ENCODE assay signal across 8 cellular contexts in genomic region chr18:2847341-2848144, GRCh38. TPM values are rescaled to one million over a fixed set of nuclear protein-coding genes. Genes with fewer than 3 reads are reported as not detected.
DNase-seq lines count a peak whose midpoint lies in the region; ATAC-seq and TF ChIP-seq lines count a peak whose summit lies in the region.

No MANE protein-coding gene starts in this region.

- no peaks in the 10 kb centered on the region for H3K9me3 ChIP-seq in thyroid gland

- peak overlapping the region in 1 of 3 donors; percentile 23 for H3K4me3 ChIP-seq in thyroid gland (replicated peaks in 1 of 3)

- H3K27ac Mint-ChIP-seq in activated T-helper 2 cell treated with anti-CD3 and anti-CD28 coated beads, Interferon-gamma antibody, Interleukin-2, Interleukin-4, amounts not matched to agents 10 μg/mL and 5 μg/mL and 100 μg/mL, durations not matched to agents 14 hours and 24 hours and 36 hours: peak overlapping the region; percentile 93

- WGBS in thyroid gland, 2 donors: 1 to 2% methylated on average over 39 to 40 of the region's 71 CpGs

- peak overlapping the region; percentile 91 for H3K4me3 Mint-ChIP-seq in activated T-helper 2 cell treated with anti-CD3 and anti-CD28 coated beads, Interferon-gamma antibody, Interleukin-2, Interleukin-4, amounts not matched to agents 10 μg/mL and 5 μg/mL and 100 μg/mL, durations not matched to agents 14 hours and 24 hours and 36 hours (ENCODE audit: low read depth)

- H3K9me3 Mint-ChIP-seq in activated T-helper 2 cell treated with anti-CD3 and anti-CD28 coated beads, Interferon-gamma antibody, Interleukin-2, Interleukin-4, amounts not matched to agents 10 μg/mL and 5 μg/mL and 100 μg/mL, durations not matched to agents 14 hours and 24 hours and 36 hours: no peaks in the 10 kb centered on the region

- no peak for TF ChIP-seq CTCF in GM10248 (IDR thresholded peaks at IDR 0.05; ENCODE audit: control extremely low read depth, extremely low read depth, low read depth, missing control alignments)
- no peak for TF ChIP-seq CTCF in thyroid gland (IDR thresholded peaks at IDR 0.05)

- CTCF ChIA-PET in GM10248 (lab: Yijun Ruan, JAX): interaction anchor here (1.3 kb wide), 1 partner anchor 18 kb away, joined by 3 read pairs; no protein-coding TSS in a partner anchor

- peaks cover 14% of the 10 kb centered on the region for H3K27me3 Mint-ChIP-seq in activated T-helper 2 cell treated with anti-CD3 and anti-CD28 coated beads, Interferon-gamma antibody, Interleukin-2, Interleukin-4, amounts not matched to agents 10 μg/mL and 5 μg/mL and 100 μg/mL, durations not matched to agents 14 hours and 24 hours and 36 hours (ENCODE audit: low read depth)

- peak; percentile 42 for ATAC-seq in HG03039 (IDR thresholded peaks at IDR 0.05; ENCODE audit: unreplicated experiment)
- peak; percentile 38 to 63 for ATAC-seq in left cardiac atrium

- peak; percentile 68 for DNase-seq in GM10248 (ENCODE audit: extremely low spot score)
- DNase-seq in activated T-helper 2 cell treated with anti-CD3 and anti-CD28 coated beads, Interferon-gamma antibody, Interleukin-2, Interleukin-4, amounts not matched to agents 10 μg/mL and 5 μg/mL and 100 μg/mL, durations not matched to agents 14 hours and 24 hours and 36 hours (ENCODE audit: low spot score): peak; percentile 33
- peak; percentile 32 for DNase-seq in left cardiac atrium
- DNase-seq in retina: peak; percentile 72
- no peak for DNase-seq in globus pallidus (ENCODE audit: low spot score)
- no peak for DNase-seq in thyroid gland
- DNase-seq in hippocampal formation (lab: John Stamatoyannopoulos, UW): no peak

- H3K4me1 Mint-ChIP-seq in activated T-helper 2 cell treated with anti-CD3 and anti-CD28 coated beads, Interferon-gamma antibody, Interleukin-2, Interleukin-4, amounts not matched to agents 10 μg/mL and 5 μg/mL and 100 μg/mL, durations not matched to agents 14 hours and 24 hours and 36 hours (ENCODE audit: low read depth): peaks cover 36% of the 10 kb centered on the region

- POLR2A ChIA-PET in GM10248 (lab: Yijun Ruan, JAX): no interaction called here

- H3K27ac ChIP-seq in thyroid gland: peak overlapping the region in 1 of 3 donors; percentile 37

- peaks cover 31% of the 10 kb centered on the region for H3K36me3 Mint-ChIP-seq in activated T-helper 2 cell treated with anti-CD3 and anti-CD28 coated beads, Interferon-gamma antibody, Interleukin-2, Interleukin-4, amounts not matched to agents 10 μg/mL and 5 μg/mL and 100 μg/mL, durations not matched to agents 14 hours and 24 hours and 36 hours (ENCODE audit: low read depth)

- H3K4me1 ChIP-seq in thyroid gland: peaks cover 4 to 19% of the 10 kb centered on the region in 2 donors

- no peaks in the 10 kb centered on the region for H3K27me3 ChIP-seq in thyroid gland

- no peaks in the 10 kb centered on the region for H3K36me3 ChIP-seq in thyroid gland

- no peak for TF ChIP-seq POLR2A in thyroid gland (IDR thresholded peaks at IDR 0.05)

- intact Hi-C loops in activated T-helper 2 cell treated with anti-CD3 and anti-CD28 coated beads, Interferon-gamma antibody, Interleukin-2, Interleukin-4, amounts not matched to agents 10 μg/mL and 5 μg/mL and 100 μg/mL, durations not matched to agents 14 hours and 24 hours and 36 hours (cut with micrococcal nuclease): loop anchor here (2.0 to 10.0 kb wide), 6 partner anchors 40 to 400 kb away; partner anchors contain the start of genes METTL4, MYL12A and NDC80
- intact Hi-C loops in left cardiac atrium (cut with DNase I) (no loop called here), thyroid gland (cut with DNase I) (no loop called here)

RNA-seq across cellular contexts. Expression of gene EMILIN2, which starts 0.7 kb away (rescaled TPM):
- 53.4 and 53.5 TPM in 2 replicates for total RNA-seq in activated T-helper 2 cell treated with anti-CD3 and anti-CD28 coated beads, Interferon-gamma antibody, Interleukin-2, Interleukin-4, amounts not matched to agents 10 μg/mL and 5 μg/mL and 100 μg/mL, durations not matched to agents 14 hours and 24 hours and 36 hours
- 10 to 100 TPM; 12.2 to 17.8 TPM for total RNA-seq in left cardiac atrium
- total RNA-seq in thyroid gland: 10 to 100 TPM; 17.9 to 29.9 (median 22.2) TPM

Comparison
In these comparisons a context has a peak if more than half of its experiments do, and no peak if none do; other contexts are left out.
1. DNase-seq: peak in GM10248 (single experiment), activated T-helper 2 cell treated with anti-CD3 and anti-CD28 coated beads, Interferon-gamma antibody, Interleukin-2, Interleukin-4, amounts not matched to agents 10 μg/mL and 5 μg/mL and 100 μg/mL, durations not matched to agents 14 hours and 24 hours and 36 hours (single experiment), left cardiac atrium (single experiment) and retina (single experiment); none in globus pallidus (single experiment), thyroid gland (0 of 2) and hippocampal formation (0 of 2).